ENCODE assay signal across 26 cellular contexts in the genomic region with DNA sequence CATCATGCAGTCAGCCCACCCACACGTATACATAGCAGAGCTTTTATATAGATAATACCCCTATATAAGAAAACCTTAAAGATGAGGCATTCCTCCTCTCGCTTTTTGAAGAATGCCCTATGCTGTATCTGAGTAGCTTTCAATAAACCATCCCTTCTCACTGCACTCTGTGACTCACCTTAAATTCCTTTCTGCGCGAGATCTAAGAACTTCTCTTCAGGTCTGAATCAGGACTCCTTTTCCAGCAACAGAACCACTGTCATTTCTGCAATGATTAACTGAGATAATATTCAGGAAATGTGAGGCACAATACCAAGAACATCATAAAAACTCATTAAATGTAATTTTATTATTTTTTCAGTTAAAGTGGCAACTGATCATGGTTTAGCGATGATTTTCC.
DNase-seq lines count a peak whose midpoint lies in the region; ATAC-seq and TF ChIP-seq lines count a peak whose summit lies in the region.
"Had no signal": no experiment of that assay in that cellular context is flagged by ENCODE, and none has a peak within 500 bp of the region (broad histone marks: within the 10 kb centered on the region; RNA-seq: fewer than 3 reads in every experiment).

No MANE protein-coding gene starts in this region.

- CTCF ChIA-PET in HCT116 (lab: Charles Lee) = no interaction called here
- CTCF ChIA-PET in activated CD8-positive, alpha-beta memory T cell treated with anti-CD3 and anti-CD28 coated beads, Interleukin-2, amount 10 ng/mL, durations not matched to agents 7 days and 5 days (lab: Charles Lee) = no interaction called here

- H3K36me3 Mint-ChIP-seq in activated CD8-positive, alpha-beta memory T cell treated with anti-CD3 and anti-CD28 coated beads, Interleukin-2, amount 10 ng/mL, durations not matched to agents 7 days and 5 days = no peaks in the 10 kb centered on the region
- H3K36me3 Mint-ChIP-seq: activated naive CD8-positive, alpha-beta T cell treated with anti-CD3 and anti-CD28 coated beads, Interleukin-2, amount 10 ng/mL, durations not matched to agents 7 days and 5 days; brain; natural killer cell treated with Interleukin-12 subunit alpha and Interleukin-12 subunit beta and Interleukin-15 and Interleukin-18, amount 100 ng/mL, for 72 hours had no signal

- H2AFZ ChIP-seq in HCT116 (ENCODE audit: low read depth, low read length, poor library complexity, severe bottlenecking) (peak overlapping the region; percentile 70), smooth muscle cell (ENCODE audit: low read depth) (no peak overlapping the region)

- intact Hi-C loops in HCT116 (cut with micrococcal nuclease) = no loop called here

- H4K20me1 ChIP-seq in HCT116 (ENCODE audit: insufficient read depth) (no peaks in the 10 kb centered on the region), smooth muscle cell (ENCODE audit: low read depth) (no peaks in the 10 kb centered on the region)

- WGBS in smooth muscle cell (ENCODE audit: low lambda C conversion rate) = 72% methylated on average over 5 of the region's 5 CpGs

- H3K27ac ChIP-seq in HCT116 (ENCODE audit: low read depth, low read length) = no peak overlapping the region
- no peak overlapping the region for H3K27ac ChIP-seq in foreskin keratinocyte
- H3K27ac ChIP-seq in smooth muscle cell (ENCODE audit: low read depth) = peak overlapping the region; percentile 3
- H3K27ac ChIP-seq: heart left ventricle, HL-60, left ventricle myocardium inferior, ovary had no signal

- H3K9me2 ChIP-seq in HCT116 (ENCODE audit: insufficient read depth) = no peaks in the 10 kb centered on the region

- H3K4me3 ChIP-seq in HCT116 (replicated peaks in 1 of 2; ENCODE audit: low read depth in 1 of 2, low read length in 2 of 2) (no peak overlapping the region), smooth muscle cell (no peak overlapping the region)
- H3K4me3 ChIP-seq: GM12878, heart left ventricle, left ventricle myocardium inferior, MG63, ovary had no signal

- peak; percentile 46; the same call in 1 of the 2 replicates for ATAC-seq in HCT116
- no peak for ATAC-seq in SK-N-SH treated with all-trans-retinoic acid at 6 μM for 48 hours
- ATAC-seq in foreskin keratinocyte = peak; percentile 62
- ATAC-seq in HG02763 (IDR thresholded peaks at IDR 0.05; ENCODE audit: unreplicated experiment) = no peak
- ATAC-seq in HG02623 (IDR thresholded peaks at IDR 0.05; ENCODE audit: unreplicated experiment) = no peak
- ATAC-seq in activated CD8-positive, alpha-beta memory T cell treated with anti-CD3 and anti-CD28 coated beads, Interleukin-2, amount 10 ng/mL, durations not matched to agents 7 days and 5 days = no peak
- ATAC-seq: GM12878; heart left ventricle; natural killer cell treated with Interleukin-12 subunit alpha and Interleukin-12 subunit beta and Interleukin-15 and Interleukin-18, amount 100 ng/mL, for 72 hours; right cardiac atrium had no signal

- H3K4me2 ChIP-seq in HCT116 (ENCODE audit: low read length) = peak overlapping the region; percentile 11; the same call in 1 of the 2 replicates
- no peak overlapping the region for H3K4me2 ChIP-seq in smooth muscle cell

- RAD21 ChIA-PET in HCT116 (lab: Charles Lee; ENCODE audit: low non-redundant PET in 1 of 2, low total read pairs in 2 of 2, uncharacterized antibody in 2 of 2, unreplicated experiment in 2 of 2) = no interaction called here

- BruUV-seq in HCT116 (replicated peaks; lab: Mats Ljungman, UMichigan) = no TSS peak

- H3K36me3 ChIP-seq in HCT116 (ENCODE audit: control insufficient read depth in 1 of 2, insufficient read depth in 2 of 2, low read length in 2 of 2) (no peaks in the 10 kb centered on the region), smooth muscle cell (ENCODE audit: low read depth) (no peaks in the 10 kb centered on the region)
- H3K36me3 ChIP-seq: heart left ventricle, left ventricle myocardium inferior, MG63, ovary had no signal

- TF ChIP-seq CTCF in HCT116 (IDR thresholded peaks at IDR 0.05 in 2 of 3, conservative IDR thresholded peaks at IDR 0.05 in 1 of 3; ENCODE audit: borderline replicate concordance in 1 of 3, insufficient read depth in 1 of 3, low read depth in 2 of 3, low read length in 2 of 3) (no peak), foreskin keratinocyte (conservative IDR thresholded peaks at IDR 0.05) (no peak), smooth muscle cell (IDR thresholded peaks at IDR 0.05; ENCODE audit: borderline replicate concordance, insufficient read depth, poor library complexity, severe bottlenecking) (no peak)

- H3F3A ChIP-seq in smooth muscle cell (ENCODE audit: low read depth) = peaks cover 8% of the 10 kb centered on the region

- H3K9me3 Mint-ChIP-seq in activated CD8-positive, alpha-beta memory T cell treated with anti-CD3 and anti-CD28 coated beads, Interleukin-2, amount 10 ng/mL, durations not matched to agents 7 days and 5 days (ENCODE audit: low read depth) = no peaks in the 10 kb centered on the region
- H3K9me3 Mint-ChIP-seq: activated naive CD8-positive, alpha-beta T cell treated with anti-CD3 and anti-CD28 coated beads, Interleukin-2, amount 10 ng/mL, durations not matched to agents 7 days and 5 days; brain; CD4-positive, alpha-beta T cell; natural killer cell treated with Interleukin-12 subunit alpha and Interleukin-12 subunit beta and Interleukin-15 and Interleukin-18, amount 100 ng/mL, for 72 hours had no signal

- DNase-seq in HCT116 (ENCODE audit: low read depth, low spot score) (no peak), foreskin keratinocyte (peak; percentile 20 to 79), smooth muscle cell (lab: John Stamatoyannopoulos, UW; ENCODE audit: unreplicated experiment) (no peak)
- no peak for DNase-seq in activated CD8-positive, alpha-beta memory T cell treated with anti-CD3 and anti-CD28 coated beads, Interleukin-2, amount 10 ng/mL, durations not matched to agents 7 days and 5 days
- DNase-seq: activated CD4-positive, alpha-beta T cell treated with anti-CD3 and anti-CD28 coated beads, Interleukin-2, amount 50 U/mL, for 48 hours; activated CD4-positive, CD25-positive, alpha-beta regulatory T cell; activated effector memory CD4-positive, alpha-beta T cell treated with Interleukin-2 at 50 U/mL for 16 hours; activated naive CD8-positive, alpha-beta T cell treated with anti-CD3 and anti-CD28 coated beads, Interleukin-2, amount 10 ng/mL, durations not matched to agents 7 days and 5 days; CD4-positive, alpha-beta T cell; cortex of kidney; heart left ventricle; left ventricle myocardium inferior; MG63; NCI-H1417; NCI-H2171; NCI-H526; ovary; right cardiac atrium; stimulated activated CD8-positive, alpha-beta memory T cell treated with anti-CD3 and anti-CD28 coated beads, Interleukin-4, amount 100 ng/mL, for 48 hours had no signal

- H3K27me3 Mint-ChIP-seq in activated CD8-positive, alpha-beta memory T cell treated with anti-CD3 and anti-CD28 coated beads, Interleukin-2, amount 10 ng/mL, durations not matched to agents 7 days and 5 days = peaks cover 30% of the 10 kb centered on the region
- H3K27me3 Mint-ChIP-seq: brain had no signal

- no peak for TF ChIP-seq RAD21 in HCT116 (IDR thresholded peaks at IDR 0.05; ENCODE audit: low read depth)

- no peak overlapping the region for H3K4me3 Mint-ChIP-seq in activated CD8-positive, alpha-beta memory T cell treated with anti-CD3 and anti-CD28 coated beads, Interleukin-2, amount 10 ng/mL, durations not matched to agents 7 days and 5 days
- H3K4me3 Mint-ChIP-seq: activated naive CD8-positive, alpha-beta T cell treated with anti-CD3 and anti-CD28 coated beads, Interleukin-2, amount 10 ng/mL, durations not matched to agents 7 days and 5 days; brain; CD4-positive, alpha-beta T cell; natural killer cell treated with Interleukin-12 subunit alpha and Interleukin-12 subunit beta and Interleukin-15 and Interleukin-18, amount 100 ng/mL, for 72 hours had no signal

- H3K4me1 Mint-ChIP-seq in activated CD8-positive, alpha-beta memory T cell treated with anti-CD3 and anti-CD28 coated beads, Interleukin-2, amount 10 ng/mL, durations not matched to agents 7 days and 5 days = peaks cover 4% of the 10 kb centered on the region

- POLR2A ChIA-PET in HCT116 (lab: Charles Lee) = no interaction called here

- peaks cover 0 to 26% of the 10 kb centered on the region in 2 experiments; a peak in 2 of 4 replicates for H3K4me1 ChIP-seq in HCT116 (ENCODE audit: control insufficient read depth in 1 of 2, insufficient read depth in 2 of 2, low read length in 2 of 2)
- H3K4me1 ChIP-seq in foreskin keratinocyte = peaks cover 7% of the 10 kb centered on the region
- H3K4me1 ChIP-seq in smooth muscle cell (ENCODE audit: low read depth) = peaks cover 32% of the 10 kb centered on the region

- H3K79me2 ChIP-seq in HCT116 (ENCODE audit: insufficient read depth, low read length) (no peaks in the 10 kb centered on the region), smooth muscle cell (ENCODE audit: low read depth) (no peaks in the 10 kb centered on the region)

- no peak for TF ChIP-seq POLR2A in HCT116 (IDR thresholded peaks at IDR 0.05; ENCODE audit: borderline replicate concordance, extremely low read depth, insufficient read depth, insufficient read length)

- H3K9me3 ChIP-seq in HCT116 (ENCODE audit: control insufficient read depth in 1 of 2, insufficient read depth in 1 of 2, low read depth in 1 of 2, low read length in 2 of 2) (no peaks in the 10 kb centered on the region), smooth muscle cell (replicated peaks; ENCODE audit: low read depth) (no peaks in the 10 kb centered on the region)
- H3K9me3 ChIP-seq: heart left ventricle, left ventricle myocardium inferior, MG63, ovary had no signal

- no peak overlapping the region for H3K9ac ChIP-seq in HCT116 (ENCODE audit: low read length)
- no peak overlapping the region for H3K9ac ChIP-seq in smooth muscle cell (ENCODE audit: low read depth)

- H3K27ac Mint-ChIP-seq in activated CD8-positive, alpha-beta memory T cell treated with anti-CD3 and anti-CD28 coated beads, Interleukin-2, amount 10 ng/mL, durations not matched to agents 7 days and 5 days = no peak overlapping the region
- H3K27ac Mint-ChIP-seq: activated naive CD8-positive, alpha-beta T cell treated with anti-CD3 and anti-CD28 coated beads, Interleukin-2, amount 10 ng/mL, durations not matched to agents 7 days and 5 days; brain; CD4-positive, alpha-beta T cell; natural killer cell treated with Interleukin-12 subunit alpha and Interleukin-12 subunit beta and Interleukin-15 and Interleukin-18, amount 100 ng/mL, for 72 hours had no signal

- H3K27me3 ChIP-seq in HCT116 (ENCODE audit: insufficient read depth, low read length) = no peaks in the 10 kb centered on the region
- H3K27me3 ChIP-seq in foreskin keratinocyte = no peaks in the 10 kb centered on the region
- no peaks in the 10 kb centered on the region for H3K27me3 ChIP-seq in smooth muscle cell (ENCODE audit: low read depth)
- H3K27me3 ChIP-seq: heart left ventricle, MG63, ovary had no signal

TF ChIP-seq in HCT116, 20 proteins besides CTCF, POLR2A, EP300 and RAD21 (continues in another document):
- TF ChIP-seq CEBPB (IDR thresholded peaks at IDR 0.05; ENCODE audit: low read depth) = no peak
- no peak for TF ChIP-seq CBX3 (IDR thresholded peaks at IDR 0.05; ENCODE audit: low read depth)
- TF ChIP-seq SIN3A (IDR thresholded peaks at IDR 0.05; ENCODE audit: low read depth) = no peak

TF ChIP-seq in SK-N-SH treated with all-trans-retinoic acid at 6 μM for 48 hours, 23 proteins besides CTCF, POLR2A, EP300 and RAD21:
- TF ChIP-seq ISL1 (CRISPR knock-in tag; IDR thresholded peaks at IDR 0.05) = peak; percentile 69
- TF ChIP-seq ZFP3 (CRISPR knock-in tag; IDR thresholded peaks at IDR 0.05) = peak; percentile 81; the same call in 1 of the 2 replicates
- no peak for TF ChIP-seq GLIS3 (CRISPR knock-in tag; IDR thresholded peaks at IDR 0.05)

Comparison
In these comparisons a context has a peak if more than half of its experiments do, and no peak if none do; other contexts are left out.
1. ATAC-seq: peak in HCT116 (single experiment) and foreskin keratinocyte (single experiment); none in SK-N-SH treated with all-trans-retinoic acid at 6 μM for 48 hours (single experiment), HG02763 (single experiment), HG02623 (single experiment) and activated CD8-positive, alpha-beta memory T cell treated with anti-CD3 and anti-CD28 coated beads, Interleukin-2, amount 10 ng/mL, durations not matched to agents 7 days and 5 days (single experiment).
2. DNase-seq: peak in foreskin keratinocyte (2 of 2); none in HCT116 (single experiment), smooth muscle cell (single experiment) and activated CD8-positive, alpha-beta memory T cell treated with anti-CD3 and anti-CD28 coated beads, Interleukin-2, amount 10 ng/mL, durations not matched to agents 7 days and 5 days (single experiment).